In genomic region chr10:3110782-3111625, GRCh38 we compare ENCODE assay signal across 1 cellular context.
TF ChIP-seq lines count a peak whose summit lies in the region.

No MANE protein-coding gene starts in this region.

TF ChIP-seq in A549, 52 proteins besides CTCF, POLR2A, EP300 and RAD21 (continued from another document):
- TF ChIP-seq HMGXB4 (CRISPR knock-in tag; IDR thresholded peaks at IDR 0.05; ENCODE audit: borderline replicate concordance) (no peak), HOXB5 (CRISPR knock-in tag; IDR thresholded peaks at IDR 0.05) (no peak), MAFK (IDR thresholded peaks at IDR 0.05; ENCODE audit: partially characterized antibody) (no peak), USF2 (IDR thresholded peaks at IDR 0.05) (no peak), ESRRA (IDR thresholded peaks at IDR 0.05; ENCODE audit: borderline replicate concordance, low read length) (no peak), JUNB (IDR thresholded peaks at IDR 0.05) (no peak)
